ENCODE assay signal across 1 cellular context in genomic region chr21:14773777-14774345, GRCh38.
TF ChIP-seq lines count a peak whose summit lies in the region.

No MANE protein-coding gene starts in this region.

TF ChIP-seq in GM12878, 131 proteins besides CTCF, POLR2A, EP300 and RAD21 (continued from another document):
- TF ChIP-seq, protein P1, sequence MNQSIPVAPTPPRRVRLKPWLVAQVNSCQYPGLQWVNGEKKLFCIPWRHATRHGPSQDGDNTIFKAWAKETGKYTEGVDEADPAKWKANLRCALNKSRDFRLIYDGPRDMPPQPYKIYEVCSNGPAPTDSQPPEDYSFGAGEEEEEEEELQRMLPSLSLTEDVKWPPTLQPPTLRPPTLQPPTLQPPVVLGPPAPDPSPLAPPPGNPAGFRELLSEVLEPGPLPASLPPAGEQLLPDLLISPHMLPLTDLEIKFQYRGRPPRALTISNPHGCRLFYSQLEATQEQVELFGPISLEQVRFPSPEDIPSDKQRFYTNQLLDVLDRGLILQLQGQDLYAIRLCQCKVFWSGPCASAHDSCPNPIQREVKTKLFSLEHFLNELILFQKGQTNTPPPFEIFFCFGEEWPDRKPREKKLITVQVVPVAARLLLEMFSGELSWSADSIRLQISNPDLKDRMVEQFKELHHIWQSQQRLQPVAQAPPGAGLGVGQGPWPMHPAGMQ (IDR thresholded peaks at IDR 0.05; ENCODE audit: borderline replicate concordance): no peak
- no peak for TF ChIP-seq NFYA (IDR thresholded peaks at IDR 0.05; ENCODE audit: borderline replicate concordance, low read depth, low read length)
- no peak for TF ChIP-seq ATF7 (IDR thresholded peaks at IDR 0.05; ENCODE audit: low read depth)
- TF ChIP-seq SMC3 (IDR thresholded peaks at IDR 0.05; ENCODE audit: borderline replicate concordance, low read length): peak; percentile 84
- no peak for TF ChIP-seq GATAD2B (conservative IDR thresholded peaks at IDR 0.05; ENCODE audit: low read depth)
